36 cellular contexts compared by ENCODE assay signal in the genomic region with DNA sequence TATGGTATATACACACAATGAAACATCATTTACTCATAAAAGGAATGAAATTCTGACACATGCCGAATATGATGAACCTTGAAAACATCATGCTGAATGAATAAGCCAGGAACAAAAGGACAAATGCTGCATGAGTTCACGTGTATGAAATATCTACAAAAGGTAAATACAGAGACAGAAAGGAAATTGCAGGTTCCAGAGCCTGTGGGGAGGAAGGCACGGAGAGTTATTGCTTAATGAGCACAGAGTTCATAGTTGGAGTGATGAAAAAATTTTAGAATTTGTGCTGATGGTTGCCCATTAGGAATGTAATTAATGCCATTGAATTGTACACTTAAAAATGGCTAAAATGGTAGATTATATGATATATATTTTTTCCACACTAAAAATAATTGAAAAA. TPM values are rescaled to one million over a fixed set of nuclear protein-coding genes. Genes with fewer than 3 reads are reported as not detected.
"Had no signal": no experiment of that assay in that cellular context is flagged by ENCODE, and none has a peak within 500 bp of the region (broad histone marks: within the 10 kb centered on the region; RNA-seq: fewer than 3 reads in every experiment).

No MANE protein-coding gene starts in this region.

- ATAC-seq: activated CD8-positive, alpha-beta T cell treated with anti-CD3 and anti-CD28 coated beads for 36 hours; activated naive CD4-positive, alpha-beta T cell treated with anti-CD3 and anti-CD28 coated beads, Interleukin-2, amount 50 U/mL, for 72 hours; activated T-cell treated with anti-CD3 and anti-CD28 coated beads, Interleukin-2, amount 50 U/mL, for 4 hours; activated T-cell treated with anti-CD3 and anti-CD28 coated beads, Interleukin-2, amount 50 U/mL, for 72 hours; activated T-helper 17 cell treated with anti-CD3 and anti-CD28 coated beads, Interleukin-2, amount 50 U/mL, for 72 hours; body of pancreas had no signal

- H3K27me3 ChIP-seq: adrenal gland, body of pancreas, brain microvascular endothelial cell had no signal

- H3K9me3 ChIP-seq: adrenal gland, body of pancreas, breast epithelium had no signal

- DNase-seq: activated B cell treated with CpG ODN at 0.5 μM for 24 hours; activated CD4-positive, alpha-beta memory T cell treated with anti-CD3 and anti-CD28 coated beads for 36 hours; activated CD4-positive, alpha-beta T cell treated with anti-CD3 and anti-CD28 coated beads for 4 hours; activated CD4-positive, alpha-beta T cell treated with anti-CD3 and anti-CD28 coated beads, Interleukin-2, amount 10 ng/mL, durations not matched to agents 24 days and 14 days; activated CD4-positive, alpha-beta T cell treated with anti-CD3 and anti-CD28 coated beads, Interleukin-2, amount 50 U/mL, for 1 hour; activated CD4-positive, alpha-beta T cell treated with anti-CD3 and anti-CD28 coated beads, Interleukin-2, amount 50 U/mL, for 4 hours; activated CD4-positive, CD25-positive, alpha-beta regulatory T cell treated with anti-CD3 and anti-CD28 coated beads, Interleukin-2, amount 50 U/mL, for 72 hours; activated CD8-positive, alpha-beta memory T cell treated with anti-CD3 and anti-CD28 coated beads, Interleukin-2, amount 50 U/mL, for 4 hours; activated CD8-positive, alpha-beta T cell treated with anti-CD3 and anti-CD28 coated beads for 36 hours; activated effector memory CD4-positive, alpha-beta T cell treated with anti-CD3 and anti-CD28 coated beads, Interleukin-2, amount 50 U/mL, for 16 hours; activated gamma-delta T cell treated with Interleukin-2 at 50 U/mL for 16 hours; activated naive CD4-positive, alpha-beta T cell; activated naive CD4-positive, alpha-beta T cell treated with anti-CD3 and anti-CD28 coated beads for 36 hours; activated naive CD4-positive, alpha-beta T cell treated with anti-CD3 and anti-CD28 coated beads, Interleukin-2, amount 50 U/mL, for 16 hours; activated naive CD8-positive, alpha-beta T cell treated with anti-CD3 and anti-CD28 coated beads for 36 hours; activated T-cell treated with anti-CD3 and anti-CD28 coated beads for 4 hours; activated T-cell treated with anti-CD3 and anti-CD28 coated beads, Interleukin-2, amount 50 U/mL, for 1 hour; activated T-cell treated with anti-CD3 and anti-CD28 coated beads, Interleukin-2, amount 50 U/mL, for 4 hours; activated T-cell treated with anti-CD3 and anti-CD28 coated beads, Interleukin-2, amount 50 U/mL, for 72 hours; adrenal gland; amniotic stem cell; aorta; body of pancreas; brain microvascular endothelial cell; central memory CD4-positive, alpha-beta T cell; T-helper 2 cell; T-helper 9 cell had no signal

- H3K27ac ChIP-seq: adrenal gland, body of pancreas, brain microvascular endothelial cell, breast epithelium, VCaP had no signal

- H3K4me3 ChIP-seq: adrenal gland, body of pancreas, breast epithelium had no signal

- H3K36me3 Mint-ChIP-seq: activated CD4-positive, alpha-beta memory T cell treated with anti-CD3 and anti-CD28 coated beads for 36 hours; activated naive CD8-positive, alpha-beta T cell treated with anti-CD3 and anti-CD28 coated beads for 36 hours had no signal

- H3K9me3 Mint-ChIP-seq: activated CD4-positive, alpha-beta memory T cell treated with anti-CD3 and anti-CD28 coated beads for 36 hours; activated CD4-positive, alpha-beta T cell treated with anti-CD3 and anti-CD28 coated beads, Interleukin-2, amount 10 ng/mL, durations not matched to agents 24 days and 14 days; activated CD8-positive, alpha-beta T cell treated with anti-CD3 and anti-CD28 coated beads for 36 hours; activated naive CD4-positive, alpha-beta T cell treated with anti-CD3 and anti-CD28 coated beads, Interleukin-2, amount 50 U/mL, for 72 hours; activated T-cell treated with anti-CD3 and anti-CD28 coated beads, Interleukin-2, amount 50 U/mL, for 4 hours; activated T-helper 1 cell treated with anti-CD3 and anti-CD28 coated beads, Interleukin-12 subunit alpha, Interleukin-12 subunit beta, Interleukin-2, Interleukin-4 antibody, amounts not matched to agents 30 ng/mL and 10 ng/mL and 1 ng/mL, durations not matched to agents 14 hours and 24 hours and 36 hours; T-helper 1 cell treated with Interleukin-12 subunit alpha and Interleukin-12 subunit beta and Interleukin-4 antibody, amounts not matched to agents 30 μg/mL and 1 μg/mL, for 36 hours; T-helper 2 cell treated with Interferon-gamma antibody and Interleukin-4, amounts not matched to agents 5 μg/mL and 100 μg/mL, for 36 hours had no signal

- H3K36me3 ChIP-seq: adrenal gland, brain microvascular endothelial cell, breast epithelium had no signal

- H3K4me1 ChIP-seq: adrenal gland, body of pancreas, breast epithelium had no signal

- H3K4me3 Mint-ChIP-seq: activated B cell treated with CpG ODN at 0.5 μM for 24 hours; activated CD4-positive, alpha-beta memory T cell treated with anti-CD3 and anti-CD28 coated beads for 36 hours; activated CD4-positive, alpha-beta T cell treated with anti-CD3 and anti-CD28 coated beads, Interleukin-2, amount 10 ng/mL, durations not matched to agents 24 days and 14 days; activated CD8-positive, alpha-beta T cell treated with anti-CD3 and anti-CD28 coated beads for 36 hours; activated naive CD4-positive, alpha-beta T cell treated with anti-CD3 and anti-CD28 coated beads for 36 hours; activated naive CD8-positive, alpha-beta T cell treated with anti-CD3 and anti-CD28 coated beads for 36 hours; activated T-cell treated with anti-CD3 and anti-CD28 coated beads, Interleukin-2, amount 50 U/mL, for 4 hours; activated T-cell treated with anti-CD3 and anti-CD28 coated beads, Interleukin-2, amount 50 U/mL, for 72 hours; activated T-helper 1 cell treated with anti-CD3 and anti-CD28 coated beads, Interleukin-12 subunit alpha, Interleukin-12 subunit beta, Interleukin-2, Interleukin-4 antibody, amounts not matched to agents 30 ng/mL and 10 ng/mL and 1 ng/mL, durations not matched to agents 14 hours and 24 hours and 36 hours; activated T-helper 17 cell treated with anti-CD3 and anti-CD28 coated beads, Interleukin-2, amount 50 U/mL, for 72 hours; T-helper 1 cell treated with Interleukin-12 subunit alpha and Interleukin-12 subunit beta and Interleukin-4 antibody, amounts not matched to agents 30 μg/mL and 1 μg/mL, for 36 hours; T-helper 2 cell treated with Interferon-gamma antibody and Interleukin-4, amounts not matched to agents 5 μg/mL and 100 μg/mL, for 36 hours had no signal

- H3K4me1 Mint-ChIP-seq: activated B cell treated with CpG ODN at 0.5 μM for 24 hours; activated CD4-positive, alpha-beta T cell treated with anti-CD3 and anti-CD28 coated beads, Interleukin-2, amount 10 ng/mL, durations not matched to agents 24 days and 14 days; activated naive CD8-positive, alpha-beta T cell treated with anti-CD3 and anti-CD28 coated beads for 36 hours; activated T-helper 17 cell treated with anti-CD3 and anti-CD28 coated beads, Interleukin-2, amount 50 U/mL, for 72 hours had no signal

- H3K27ac Mint-ChIP-seq: activated B cell treated with CpG ODN at 0.5 μM for 24 hours; activated CD4-positive, alpha-beta memory T cell treated with anti-CD3 and anti-CD28 coated beads for 36 hours; activated CD4-positive, alpha-beta T cell treated with anti-CD3 and anti-CD28 coated beads, Interleukin-2, amount 10 ng/mL, durations not matched to agents 24 days and 14 days; activated CD8-positive, alpha-beta T cell treated with anti-CD3 and anti-CD28 coated beads for 36 hours; activated naive CD4-positive, alpha-beta T cell treated with anti-CD3 and anti-CD28 coated beads for 36 hours; activated naive CD4-positive, alpha-beta T cell treated with anti-CD3 and anti-CD28 coated beads, Interleukin-2, amount 50 U/mL, for 72 hours; activated naive CD8-positive, alpha-beta T cell treated with anti-CD3 and anti-CD28 coated beads for 36 hours; activated T-cell treated with anti-CD3 and anti-CD28 coated beads, Interleukin-2, amount 50 U/mL, for 72 hours; activated T-helper 1 cell treated with anti-CD3 and anti-CD28 coated beads, Interleukin-12 subunit alpha, Interleukin-12 subunit beta, Interleukin-2, Interleukin-4 antibody, amounts not matched to agents 30 ng/mL and 10 ng/mL and 1 ng/mL, durations not matched to agents 14 hours and 24 hours and 36 hours; activated T-helper 17 cell treated with anti-CD3 and anti-CD28 coated beads, Interleukin-2, amount 50 U/mL, for 72 hours; T-helper 1 cell treated with Interleukin-12 subunit alpha and Interleukin-12 subunit beta and Interleukin-4 antibody, amounts not matched to agents 30 μg/mL and 1 μg/mL, for 36 hours; T-helper 2 cell treated with Interferon-gamma antibody and Interleukin-4, amounts not matched to agents 5 μg/mL and 100 μg/mL, for 36 hours had no signal

RNA-seq across cellular contexts. Expression of a gene that starts 49.5 kb away (rescaled TPM):
- total RNA-seq: activated B cell treated with CpG ODN at 0.5 μM for 24 hours; activated CD4-positive, alpha-beta memory T cell treated with anti-CD3 and anti-CD28 coated beads for 36 hours; activated CD4-positive, alpha-beta T cell treated with anti-CD3 and anti-CD28 coated beads, Interleukin-2, amount 10 ng/mL, durations not matched to agents 24 days and 14 days; activated CD8-positive, alpha-beta memory T cell treated with anti-CD3 and anti-CD28 coated beads for 36 hours; activated CD8-positive, alpha-beta T cell treated with anti-CD3 and anti-CD28 coated beads for 36 hours; activated naive CD4-positive, alpha-beta T cell treated with anti-CD3 and anti-CD28 coated beads for 36 hours; activated naive CD4-positive, alpha-beta T cell treated with anti-CD3 and anti-CD28 coated beads, Interleukin-2, amount 50 U/mL, for 72 hours; activated naive CD8-positive, alpha-beta T cell treated with anti-CD3 and anti-CD28 coated beads for 36 hours; activated T-cell treated with anti-CD3 and anti-CD28 coated beads, Interleukin-2, amount 50 U/mL, for 4 hours; activated T-helper 1 cell treated with anti-CD3 and anti-CD28 coated beads, Interleukin-12 subunit alpha, Interleukin-12 subunit beta, Interleukin-2, Interleukin-4 antibody, amounts not matched to agents 30 ng/mL and 10 ng/mL and 1 ng/mL, durations not matched to agents 14 hours and 24 hours and 36 hours; activated T-helper 17 cell treated with anti-CD3 and anti-CD28 coated beads, Interleukin-2, amount 50 U/mL, for 72 hours; body of pancreas; cardiac septum had no signal
